In the genomic region with DNA sequence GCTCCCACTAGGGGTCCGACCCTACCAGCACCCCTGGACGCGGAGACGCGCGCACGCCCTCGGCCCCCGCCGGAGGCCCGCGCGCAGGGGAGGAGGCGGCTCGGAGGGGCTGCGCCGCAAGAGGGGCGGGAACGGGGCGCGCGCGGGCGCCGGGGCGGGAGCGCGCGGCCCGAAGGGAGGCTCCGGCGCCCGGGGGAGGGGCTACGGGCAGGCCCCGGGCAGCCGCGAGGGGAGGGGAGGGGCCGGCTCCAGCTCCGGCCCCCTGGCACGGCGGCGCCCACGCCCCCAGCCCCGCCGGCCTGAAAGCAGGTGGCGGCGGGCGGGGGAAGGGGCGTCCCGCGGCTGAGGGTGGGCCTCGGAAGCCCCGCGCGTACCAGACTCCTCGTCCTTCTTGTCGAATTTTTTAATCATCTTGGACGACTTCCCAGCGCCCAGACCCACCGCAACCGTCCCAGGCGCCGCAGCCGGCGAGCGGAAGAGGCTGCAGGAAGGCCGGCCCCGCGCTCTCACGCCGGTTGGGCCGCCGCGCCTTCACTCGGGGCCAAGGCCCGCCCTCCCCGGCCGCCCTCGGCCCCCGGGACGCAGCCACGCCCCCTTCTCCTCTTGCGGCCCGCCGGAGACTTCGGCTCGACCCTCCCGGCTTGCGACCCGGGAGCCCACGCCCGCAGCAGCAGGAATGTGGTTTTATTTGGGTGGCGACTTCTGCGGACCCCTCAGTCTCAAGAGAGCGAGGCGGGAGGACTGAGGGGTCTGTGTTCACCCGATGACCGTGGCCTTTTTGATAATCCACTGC, we compare ENCODE assay signal across 1 cellular context.
TF ChIP-seq lines count a peak whose summit lies in the region.

TSS of gene COPG2 (minus strand) at position 491 of the 793 bp plus-strand sequence. CDS start at position 411, 80 bp downstream.

TF ChIP-seq in H1, 55 proteins besides CTCF, POLR2A, EP300 and RAD21:
- TF ChIP-seq CTBP2 (IDR thresholded peaks at IDR 0.05; ENCODE audit: borderline replicate concordance, insufficient read depth, insufficient read length, low read length): no peak
- TF ChIP-seq ZNF274 (IDR thresholded peaks at IDR 0.05; ENCODE audit: borderline replicate concordance, extremely low read depth, low read length): no peak
- peak; percentile 61 for TF ChIP-seq KDM4A (IDR thresholded peaks at IDR 0.05; ENCODE audit: low read depth, low read length, severe bottlenecking)
- TF ChIP-seq USF2 (IDR thresholded peaks at IDR 0.05; ENCODE audit: low read length): no peak
- TF ChIP-seq GABPA (IDR thresholded peaks at IDR 0.05; ENCODE audit: borderline replicate concordance, insufficient read depth, low read length): peak; percentile 64; the same call in 1 of the 2 replicates
- no peak for TF ChIP-seq FOSL1 (IDR thresholded peaks at IDR 0.05; ENCODE audit: insufficient read depth, low read depth, low read length)
- TF ChIP-seq TAF1 (IDR thresholded peaks at IDR 0.05; ENCODE audit: low read depth, low read length): peak; percentile 46; the same call in 1 of the 2 replicates
- no peak for TF ChIP-seq BACH1 (IDR thresholded peaks at IDR 0.05; ENCODE audit: low read length)
- TF ChIP-seq TBP (IDR thresholded peaks at IDR 0.05; ENCODE audit: low read depth, low read length): 0 out of 2 replicates have a peak, but pooled peaks have one; percentile 20
- TF ChIP-seq POLR2AphosphoS5 (IDR thresholded peaks at IDR 0.05; ENCODE audit: low read depth, low read length): no peak
- TF ChIP-seq PHF8 (conservative IDR thresholded peaks at IDR 0.05; ENCODE audit: low read depth, low read length): peak; percentile 89
- TF ChIP-seq SP1 (IDR thresholded peaks at IDR 0.05; ENCODE audit: low read depth, low read length): peak; percentile 49; the same call in 1 of the 2 replicates
- peak; percentile 36 for TF ChIP-seq SP2 (IDR thresholded peaks at IDR 0.05; ENCODE audit: low read length)
- no peak for TF ChIP-seq CBX5 (IDR thresholded peaks at IDR 0.05; ENCODE audit: low read depth, low read length)
- no peak for TF ChIP-seq TCF12 (IDR thresholded peaks at IDR 0.05; ENCODE audit: low read depth, low read length)
- TF ChIP-seq ASH2L (IDR thresholded peaks at IDR 0.05; ENCODE audit: low read length): peak; percentile 59
- TF ChIP-seq SIRT6 (IDR thresholded peaks at IDR 0.05; ENCODE audit: low read length): no peak
- TF ChIP-seq SIN3A (conservative IDR thresholded peaks at IDR 0.05 in 1 of 2, IDR thresholded peaks at IDR 0.05 in 1 of 2; ENCODE audit: low read depth in 1 of 2, low read length in 2 of 2): 0 out of 4 replicates have a peak, but pooled peaks of 1 of the 2 experiments have one; percentile 48
- peak; percentile 69; the same call in 1 of the 2 replicates for TF ChIP-seq RBBP5 (IDR thresholded peaks at IDR 0.05; ENCODE audit: borderline replicate concordance, low read depth, low read length)
TF ChIP-seq in H1: peak in this region for 10.
